In the genomic region with DNA sequence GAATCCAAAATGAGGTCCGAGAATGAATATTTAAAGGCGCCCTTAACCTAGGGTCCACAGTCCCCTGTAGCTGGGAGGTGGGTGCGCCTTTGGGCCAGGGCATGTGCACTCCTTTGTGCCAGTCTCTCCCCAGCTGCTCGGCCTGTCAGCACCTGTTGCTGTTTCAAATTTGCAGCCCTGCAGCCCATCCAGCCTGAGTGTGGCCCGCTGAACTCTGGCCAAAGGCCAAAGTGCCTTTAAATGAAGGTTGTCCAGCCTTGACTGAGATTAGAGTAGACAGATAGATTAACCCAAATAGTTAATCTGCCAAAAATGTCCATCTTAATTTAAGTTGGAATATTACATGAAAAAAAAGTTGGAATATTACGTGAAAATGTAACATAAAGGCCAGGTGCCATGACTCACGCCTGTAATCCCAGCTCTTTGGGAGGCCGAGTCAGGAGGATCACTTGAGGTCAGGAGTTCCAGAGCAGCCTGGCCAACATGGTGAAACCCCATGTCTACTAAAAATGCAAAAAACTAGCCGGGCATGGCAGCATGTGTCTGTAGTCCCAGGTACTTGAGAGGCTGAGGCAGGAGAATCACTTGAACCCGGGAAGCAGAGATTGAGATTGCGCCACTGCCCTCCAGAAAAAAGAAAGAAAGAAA, we compare ENCODE assay signal across 1 cellular context.
TF ChIP-seq lines count a peak whose summit lies in the region.

No MANE protein-coding gene starts in this region.

TF ChIP-seq in liver, 16 proteins besides CTCF, POLR2A, EP300 and RAD21 (continued from another document):
- TF ChIP-seq, protein P1, sequence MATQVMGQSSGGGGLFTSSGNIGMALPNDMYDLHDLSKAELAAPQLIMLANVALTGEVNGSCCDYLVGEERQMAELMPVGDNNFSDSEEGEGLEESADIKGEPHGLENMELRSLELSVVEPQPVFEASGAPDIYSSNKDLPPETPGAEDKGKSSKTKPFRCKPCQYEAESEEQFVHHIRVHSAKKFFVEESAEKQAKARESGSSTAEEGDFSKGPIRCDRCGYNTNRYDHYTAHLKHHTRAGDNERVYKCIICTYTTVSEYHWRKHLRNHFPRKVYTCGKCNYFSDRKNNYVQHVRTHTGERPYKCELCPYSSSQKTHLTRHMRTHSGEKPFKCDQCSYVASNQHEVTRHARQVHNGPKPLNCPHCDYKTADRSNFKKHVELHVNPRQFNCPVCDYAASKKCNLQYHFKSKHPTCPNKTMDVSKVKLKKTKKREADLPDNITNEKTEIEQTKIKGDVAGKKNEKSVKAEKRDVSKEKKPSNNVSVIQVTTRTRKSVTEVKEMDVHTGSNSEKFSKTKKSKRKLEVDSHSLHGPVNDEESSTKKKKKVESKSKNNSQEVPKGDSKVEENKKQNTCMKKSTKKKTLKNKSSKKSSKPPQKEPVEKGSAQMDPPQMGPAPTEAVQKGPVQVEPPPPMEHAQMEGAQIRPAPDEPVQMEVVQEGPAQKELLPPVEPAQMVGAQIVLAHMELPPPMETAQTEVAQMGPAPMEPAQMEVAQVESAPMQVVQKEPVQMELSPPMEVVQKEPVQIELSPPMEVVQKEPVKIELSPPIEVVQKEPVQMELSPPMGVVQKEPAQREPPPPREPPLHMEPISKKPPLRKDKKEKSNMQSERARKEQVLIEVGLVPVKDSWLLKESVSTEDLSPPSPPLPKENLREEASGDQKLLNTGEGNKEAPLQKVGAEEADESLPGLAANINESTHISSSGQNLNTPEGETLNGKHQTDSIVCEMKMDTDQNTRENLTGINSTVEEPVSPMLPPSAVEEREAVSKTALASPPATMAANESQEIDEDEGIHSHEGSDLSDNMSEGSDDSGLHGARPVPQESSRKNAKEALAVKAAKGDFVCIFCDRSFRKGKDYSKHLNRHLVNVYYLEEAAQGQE (IDR thresholded peaks at IDR 0.05) = no peak
